Comparison of ENCODE assay signal across 33 cellular contexts in genomic region chr6:129842137-129842536, GRCh38. TPM values are rescaled to one million over a fixed set of nuclear protein-coding genes. Genes with fewer than 3 reads are reported as not detected.
"Had no signal": no experiment of that assay in that cellular context is flagged by ENCODE, and none has a peak within 500 bp of the region (broad histone marks: within the 10 kb centered on the region; RNA-seq: fewer than 3 reads in every experiment).

No MANE protein-coding gene starts in this region.

- H3K9me3 ChIP-seq: ascending aorta had no signal

- H3K4me1 ChIP-seq: ascending aorta had no signal

- H3K27me3 ChIP-seq: ascending aorta, cardiac muscle cell had no signal

- H3K4me3 ChIP-seq: ascending aorta, cardiac muscle cell had no signal

- FAIRE-seq: bronchial epithelial cell, TTC549 had no signal

- H3K36me3 ChIP-seq: ascending aorta, cardiac muscle cell, WERI-Rb-1 had no signal

- ATAC-seq: activated CD8-positive, alpha-beta T cell treated with anti-CD3 and anti-CD28 coated beads for 36 hours; activated naive CD8-positive, alpha-beta T cell treated with anti-CD3 and anti-CD28 coated beads, Interleukin-2, amount 50 U/mL, for 24 hours had no signal

- H3K27ac ChIP-seq: ascending aorta, cardiac muscle cell, WERI-Rb-1 had no signal

- DNase-seq: activated B cell treated with CpG ODN at 0.5 μM for 24 hours; activated CD4-positive, alpha-beta memory T cell treated with anti-CD3 and anti-CD28 coated beads for 36 hours; activated CD4-positive, alpha-beta T cell treated with anti-CD3 and anti-CD28 coated beads for 4 hours; activated CD4-positive, alpha-beta T cell treated with anti-CD3 and anti-CD28 coated beads, Interleukin-2, amount 10 ng/mL, durations not matched to agents 24 days and 14 days; activated CD4-positive, alpha-beta T cell treated with anti-CD3 and anti-CD28 coated beads, Interleukin-2, amount 50 U/mL, for 1 hour; activated CD4-positive, alpha-beta T cell treated with anti-CD3 and anti-CD28 coated beads, Interleukin-2, amount 50 U/mL, for 4 hours; activated CD4-positive, CD25-positive, alpha-beta regulatory T cell treated with anti-CD3 and anti-CD28 coated beads, Interleukin-2, amount 50 U/mL, for 72 hours; activated CD8-positive, alpha-beta memory T cell treated with anti-CD3 and anti-CD28 coated beads, Interleukin-2, amount 50 U/mL, for 4 hours; activated CD8-positive, alpha-beta T cell treated with anti-CD3 and anti-CD28 coated beads for 36 hours; activated effector memory CD4-positive, alpha-beta T cell treated with Interleukin-2 at 50 U/mL for 16 hours; activated gamma-delta T cell; activated naive CD4-positive, alpha-beta T cell treated with anti-CD3 and anti-CD28 coated beads, Interleukin-2, amount 10 ng/mL, durations not matched to agents 7 days and 5 days; activated naive CD4-positive, alpha-beta T cell treated with Interleukin-2 at 50 U/mL for 16 hours; activated naive CD8-positive, alpha-beta T cell treated with anti-CD3 and anti-CD28 coated beads, Interleukin-2, amount 10 ng/mL, durations not matched to agents 7 days and 5 days; activated naive CD8-positive, alpha-beta T cell treated with anti-CD3 and anti-CD28 coated beads, Interleukin-2, amount 50 U/mL, for 24 hours; activated T-cell treated with anti-CD3 and anti-CD28 coated beads for 4 hours; activated T-cell treated with anti-CD3 and anti-CD28 coated beads, Interleukin-2, amount 50 U/mL, for 1 hour; activated T-cell treated with anti-CD3 and anti-CD28 coated beads, Interleukin-2, amount 50 U/mL, for 48 hours; amygdala; anterior cingulate cortex; caudate nucleus; cerebellar nuclear complex; T-helper 1 cell; T-helper 2 cell; T-helper 9 cell; WERI-Rb-1 had no signal

RNA-seq across cellular contexts. Expression of gene TMEM244, which starts 19.0 kb away (rescaled TPM):
- total RNA-seq: activated B cell treated with CpG ODN at 0.5 μM for 24 hours; activated CD4-positive, alpha-beta memory T cell treated with anti-CD3 and anti-CD28 coated beads for 36 hours; activated CD4-positive, alpha-beta T cell treated with anti-CD3 and anti-CD28 coated beads, Interleukin-2, amount 10 ng/mL, durations not matched to agents 24 days and 14 days; activated T-helper 2 cell treated with anti-CD3 and anti-CD28 coated beads, Interferon-gamma antibody, Interleukin-2, Interleukin-4, amounts not matched to agents 10 μg/mL and 5 μg/mL and 100 μg/mL, durations not matched to agents 14 hours and 24 hours and 36 hours; ascending aorta; bronchial epithelial cell; cardiac muscle cell; chondrocyte had no signal
- polyA plus RNA-seq: adipose tissue, cardiac muscle cell had no signal
